9 cellular contexts compared by ENCODE assay signal in the genomic region with DNA sequence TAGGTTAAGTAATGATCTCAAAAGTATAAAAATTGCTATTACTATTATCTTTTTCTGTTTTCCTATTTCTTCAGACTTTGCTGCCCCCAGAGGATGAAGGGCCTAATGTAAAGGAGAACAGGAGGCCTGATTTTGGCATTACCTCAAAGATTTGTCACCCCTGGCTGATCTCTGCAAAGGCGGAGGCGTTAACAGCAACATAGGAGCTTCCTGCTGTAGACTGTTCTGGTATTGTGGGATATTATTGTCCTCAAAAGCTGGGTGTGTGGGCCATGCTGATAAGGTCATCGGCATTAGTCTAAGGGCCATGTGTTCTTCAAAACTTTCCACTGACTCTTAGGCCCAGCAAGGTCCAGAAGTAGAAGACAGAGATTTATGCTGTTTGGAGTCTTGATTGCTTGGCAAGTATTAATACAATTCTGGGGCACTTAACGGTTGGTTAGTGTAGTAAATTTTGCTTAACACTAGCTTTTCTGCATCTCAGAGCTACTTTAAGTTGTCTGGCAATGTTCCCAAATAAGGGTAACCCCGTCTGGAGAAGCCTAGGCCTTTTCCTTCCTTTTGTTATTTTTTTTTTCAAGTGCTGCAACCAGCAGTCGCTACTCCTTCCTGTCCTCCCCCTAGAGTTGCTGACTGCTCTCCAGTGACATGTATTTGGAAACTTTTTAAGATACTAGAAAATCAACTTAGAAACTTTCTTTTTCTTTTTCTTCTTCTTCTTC. TPM values are rescaled to one million over a fixed set of nuclear protein-coding genes. Genes with fewer than 3 reads are reported as not detected.
DNase-seq lines count a peak whose midpoint lies in the region; ATAC-seq and TF ChIP-seq lines count a peak whose summit lies in the region.
"Had no signal": no experiment of that assay in that cellular context is flagged by ENCODE, and none has a peak within 500 bp of the region (broad histone marks: within the 10 kb centered on the region; RNA-seq: fewer than 3 reads in every experiment).

No MANE protein-coding gene starts in this region.

- peaks cover 11% of the 10 kb centered on the region for H3K9me3 Mint-ChIP-seq in activated T-helper 1 cell treated with anti-CD3 and anti-CD28 coated beads, Interleukin-12 subunit alpha, Interleukin-12 subunit beta, Interleukin-2, Interleukin-4 antibody, amounts not matched to agents 30 ng/mL and 10 ng/mL and 1 ng/mL, durations not matched to agents 14 hours and 24 hours and 36 hours

- TF ChIP-seq CTCF in left lung (IDR thresholded peaks at IDR 0.05): peak in 1 of 2 donors; percentile 12

- peak overlapping the region; percentile 20 for H3K4me3 Mint-ChIP-seq in activated T-helper 1 cell treated with anti-CD3 and anti-CD28 coated beads, Interleukin-12 subunit alpha, Interleukin-12 subunit beta, Interleukin-2, Interleukin-4 antibody, amounts not matched to agents 30 ng/mL and 10 ng/mL and 1 ng/mL, durations not matched to agents 14 hours and 24 hours and 36 hours
- H3K4me3 Mint-ChIP-seq: neural crest cell had no signal

- H3K4me1 ChIP-seq in left lung (peaks cover 0 to 22% of the 10 kb centered on the region in 2 donors), aorta (ENCODE audit: control insufficient read depth in 1 of 2, insufficient read depth in 2 of 2, low read length in 2 of 2) (no peaks in the 10 kb centered on the region)

- H3K27ac ChIP-seq in left lung (peak overlapping the region; percentile 67 to 74), aorta (ENCODE audit: low read depth in 1 of 2, low read length in 2 of 2) (no peak overlapping the region)

- H3K9me3 ChIP-seq in left lung: no peaks in the 10 kb centered on the region
- no peaks in the 10 kb centered on the region for H3K9me3 ChIP-seq in aorta (ENCODE audit: control insufficient read depth, low read length)

- H3K4me3 ChIP-seq in left lung (no peak overlapping the region), aorta (ENCODE audit: low read length in 2 of 2) (no peak overlapping the region)

- H3K4me1 Mint-ChIP-seq in activated T-helper 1 cell treated with anti-CD3 and anti-CD28 coated beads, Interleukin-12 subunit alpha, Interleukin-12 subunit beta, Interleukin-2, Interleukin-4 antibody, amounts not matched to agents 30 ng/mL and 10 ng/mL and 1 ng/mL, durations not matched to agents 14 hours and 24 hours and 36 hours (ENCODE audit: low read depth): peaks cover 30% of the 10 kb centered on the region

- no peak for DNase-seq in activated T-helper 1 cell treated with anti-CD3 and anti-CD28 coated beads, Interleukin-12 subunit alpha, Interleukin-12 subunit beta, Interleukin-2, Interleukin-4 antibody, amounts not matched to agents 30 ng/mL and 10 ng/mL and 1 ng/mL, durations not matched to agents 14 hours and 24 hours and 36 hours (ENCODE audit: low spot score)
- DNase-seq in left lung (no peak), aorta (no peak), NCI-H510A (lab: John Stamatoyannopoulos, UW) (no peak), superior temporal gyrus (ENCODE audit: extremely low spot score) (no peak)

- H3K27ac Mint-ChIP-seq in activated T-helper 1 cell treated with anti-CD3 and anti-CD28 coated beads, Interleukin-12 subunit alpha, Interleukin-12 subunit beta, Interleukin-2, Interleukin-4 antibody, amounts not matched to agents 30 ng/mL and 10 ng/mL and 1 ng/mL, durations not matched to agents 14 hours and 24 hours and 36 hours: no peak overlapping the region

- intact Hi-C loops in activated T-helper 1 cell treated with anti-CD3 and anti-CD28 coated beads, Interleukin-12 subunit alpha, Interleukin-12 subunit beta, Interleukin-2, Interleukin-4 antibody, amounts not matched to agents 30 ng/mL and 10 ng/mL and 1 ng/mL, durations not matched to agents 14 hours and 24 hours and 36 hours (cut with micrococcal nuclease): loop anchor here (2.0 kb wide), 1 partner anchor 15 kb away; a partner anchor contains a TSS
- intact Hi-C loops in left lung (cut with DNase I) (no loop called here), aorta (cut with DNase I) (no loop called here)

- 15 to 18% methylated on average over 6 of the region's 6 CpGs for WGBS in aorta, 2 donors

- H3K27me3 Mint-ChIP-seq in activated T-helper 1 cell treated with anti-CD3 and anti-CD28 coated beads, Interleukin-12 subunit alpha, Interleukin-12 subunit beta, Interleukin-2, Interleukin-4 antibody, amounts not matched to agents 30 ng/mL and 10 ng/mL and 1 ng/mL, durations not matched to agents 14 hours and 24 hours and 36 hours (ENCODE audit: insufficient read depth): peaks cover 6% of the 10 kb centered on the region

- H3K27me3 ChIP-seq in left lung: no peaks in the 10 kb centered on the region
- no peaks in the 10 kb centered on the region for H3K27me3 ChIP-seq in aorta (ENCODE audit: control insufficient read depth in 1 of 2, insufficient read depth in 2 of 2, low read length in 1 of 2)

- H3K36me3 ChIP-seq in left lung: no peaks in the 10 kb centered on the region
- no peaks in the 10 kb centered on the region for H3K36me3 ChIP-seq in aorta (ENCODE audit: control insufficient read depth in 1 of 2, insufficient read depth in 2 of 2, low read length in 1 of 2)

- ATAC-seq in GM18868 (IDR thresholded peaks at IDR 0.05; ENCODE audit: unreplicated experiment) (peak; percentile 83), HG02884 (IDR thresholded peaks at IDR 0.05; ENCODE audit: unreplicated experiment) (peak; percentile 66), left lung (peak; percentile 84), aorta (ENCODE audit: low FRiP score) (peak; percentile 87), GM18873 (IDR thresholded peaks at IDR 0.05; ENCODE audit: low FRiP score, unreplicated experiment) (no peak)

- H3K36me3 Mint-ChIP-seq in activated T-helper 1 cell treated with anti-CD3 and anti-CD28 coated beads, Interleukin-12 subunit alpha, Interleukin-12 subunit beta, Interleukin-2, Interleukin-4 antibody, amounts not matched to agents 30 ng/mL and 10 ng/mL and 1 ng/mL, durations not matched to agents 14 hours and 24 hours and 36 hours (ENCODE audit: low read depth): peaks cover 9% of the 10 kb centered on the region

RNA-seq across cellular contexts. Expression of a gene that starts 14.0 kb away (rescaled TPM):
- 25.8 and 26.3 TPM in 2 replicates for total RNA-seq in activated T-helper 1 cell treated with anti-CD3 and anti-CD28 coated beads, Interleukin-12 subunit alpha, Interleukin-12 subunit beta, Interleukin-2, Interleukin-4 antibody, amounts not matched to agents 30 ng/mL and 10 ng/mL and 1 ng/mL, durations not matched to agents 14 hours and 24 hours and 36 hours
- total RNA-seq in left lung (10 to 100 TPM; 31.4 to 37.6 TPM), aorta (100 to 1,000 TPM in 1 of 2 donors, 10 to 100 TPM in 1; 77.8 to 110 TPM)
- polyA plus RNA-seq in aorta: 10 to 100 TPM; 18.2 to 22.2 TPM

RNA-seq across cellular contexts. Expression of a gene that starts 48.2 kb away (rescaled TPM):
- total RNA-seq in activated T-helper 1 cell treated with anti-CD3 and anti-CD28 coated beads, Interleukin-12 subunit alpha, Interleukin-12 subunit beta, Interleukin-2, Interleukin-4 antibody, amounts not matched to agents 30 ng/mL and 10 ng/mL and 1 ng/mL, durations not matched to agents 14 hours and 24 hours and 36 hours: 56.3 and 58.0 TPM in 2 replicates
- total RNA-seq in left lung: 10 to 100 TPM; 36.2 to 43.8 TPM
- total RNA-seq in aorta: 10 to 100 TPM; 20.8 to 23.7 TPM
- polyA plus RNA-seq in aorta: 10 to 100 TPM in 1 of 2 donors, 1 to 10 TPM in 1; 8.4 to 21.2 TPM

Comparison
In these comparisons a context has a peak if more than half of its experiments do, and no peak if none do; other contexts are left out.
1. H3K27ac ChIP-seq: peak in left lung (2 of 2); none in aorta (0 of 2).